In the genomic region with DNA sequence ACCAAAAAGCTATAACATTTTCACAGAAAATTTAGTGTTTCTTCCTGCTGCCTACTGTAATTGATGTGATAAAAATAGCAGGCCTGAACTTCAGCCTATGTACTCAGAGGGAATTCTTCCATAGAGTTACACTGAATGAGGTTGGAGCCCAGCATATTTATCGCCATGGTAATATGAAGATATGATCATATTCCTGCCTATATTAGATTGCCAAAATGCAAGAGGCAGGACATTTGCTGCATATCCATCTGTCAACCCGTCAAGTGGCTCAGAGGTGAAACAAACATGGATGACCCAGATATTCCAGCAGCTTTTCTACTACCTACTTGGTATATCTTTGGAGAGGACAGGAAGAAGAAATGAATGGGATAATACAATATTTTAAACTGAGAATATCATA, we compare ENCODE assay signal across 18 cellular contexts.
"Had no signal": no experiment of that assay in that cellular context is flagged by ENCODE, and none has a peak within 500 bp of the region (broad histone marks: within the 10 kb centered on the region; RNA-seq: fewer than 3 reads in every experiment).

No MANE protein-coding gene starts in this region.

- H3K9me3 ChIP-seq: colonic mucosa, lower lobe of right lung, pancreas, prostate gland, testis, tibial nerve, upper lobe of right lung, vagina had no signal

- DNase-seq: colonic mucosa; dermis blood vessel endothelial cell; erythroblast; foreskin keratinocyte; head of caudate nucleus; hippocampal formation; lower lobe of right lung; occipital lobe; pancreas; stimulated activated CD4-positive, alpha-beta T cell treated with anti-CD3 and anti-CD28 coated beads, Interleukin-2, amount 100 ng/mL, for 24 hours; stimulated activated CD4-positive, alpha-beta T cell treated with anti-CD3 and anti-CD28 coated beads, Interleukin-4, amount 100 ng/mL, for 4 hours; stimulated activated naive B cell treated with anti-CD40 and anti-IgM and Interleukin-4, amounts not matched to agents 10 μg/mL and 1 μg/mL and 100 μg/mL, for 72 hours; stimulated activated naive CD8-positive, alpha-beta T cell treated with anti-CD3 and anti-CD28 coated beads, Interleukin-15, amount 100 ng/mL, for 72 hours; testis; upper lobe of right lung had no signal

- H3K4me1 ChIP-seq: colonic mucosa, foreskin keratinocyte, lower lobe of right lung, pancreas, prostate gland, testis, tibial nerve, upper lobe of right lung, vagina had no signal

- H3K27me3 ChIP-seq: colonic mucosa, foreskin keratinocyte, pancreas, testis, tibial nerve, upper lobe of right lung, vagina had no signal

- H3K4me3 ChIP-seq: colonic mucosa, lower lobe of right lung, pancreas, prostate gland, testis, tibial nerve, upper lobe of right lung, vagina had no signal

- H3K36me3 ChIP-seq: colonic mucosa, lower lobe of right lung, pancreas, prostate gland, tibial nerve, upper lobe of right lung, vagina had no signal

- H3K27ac ChIP-seq: colonic mucosa, foreskin keratinocyte, lower lobe of right lung, pancreas, prostate gland, testis, tibial nerve, upper lobe of right lung, vagina had no signal
